Comparison of ENCODE assay signal across 8 cellular contexts in the genomic region with DNA sequence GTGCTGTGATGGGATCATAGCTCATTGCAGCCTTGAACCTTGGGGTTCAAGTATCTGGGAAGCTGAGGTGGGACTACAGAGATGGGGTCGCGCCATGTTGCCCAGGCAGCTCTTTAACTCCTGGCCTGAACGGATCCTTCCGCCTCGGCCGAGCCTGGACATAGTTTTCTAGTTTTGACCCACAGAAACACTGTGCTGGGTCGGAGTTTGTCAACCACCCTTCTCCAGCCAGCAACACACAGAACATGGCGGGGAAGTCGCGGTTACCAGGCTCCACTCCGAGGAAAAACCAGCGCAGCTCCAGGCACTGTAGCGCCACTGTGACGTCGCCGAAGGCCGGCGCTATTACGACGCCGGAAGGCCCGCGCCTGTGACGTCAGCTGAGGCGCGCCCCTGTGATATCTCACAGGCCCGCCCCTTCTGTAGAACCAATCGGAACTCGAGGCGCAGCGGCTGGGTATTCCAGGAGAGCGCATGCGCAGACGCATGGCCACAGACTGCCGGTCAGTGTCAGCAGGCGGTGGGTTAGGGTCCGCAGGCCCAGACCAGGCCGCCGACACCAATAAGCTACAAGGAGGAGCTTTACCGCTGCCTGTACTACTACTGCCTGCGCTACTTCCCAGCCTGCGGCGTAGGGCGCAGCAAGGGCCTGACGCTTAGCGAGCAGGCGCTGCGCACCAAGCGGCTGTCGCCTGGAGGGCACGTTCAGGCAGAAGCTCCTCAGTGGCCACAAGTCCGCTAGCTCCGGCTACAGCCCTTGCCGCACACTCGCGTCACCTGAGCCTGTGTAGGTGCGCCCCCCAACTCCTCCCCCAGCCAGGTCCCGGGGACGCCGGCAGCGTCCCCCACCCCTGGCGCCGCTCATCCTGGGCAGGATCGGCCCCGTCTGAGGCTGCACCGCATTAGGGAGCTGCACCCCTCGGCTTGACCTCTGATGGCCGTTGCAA.
DNase-seq lines count a peak whose midpoint lies in the region; ATAC-seq and TF ChIP-seq lines count a peak whose summit lies in the region.

No MANE protein-coding gene starts in this region.

- H3K27ac ChIP-seq in SK-N-SH (ENCODE audit: low read depth in 2 of 2, low read length in 1 of 2), result peak overlapping the region; percentile 84
- peak overlapping the region; percentile 79 to 89 (median 86) for H3K27ac ChIP-seq in thyroid gland

- no peaks in the 10 kb centered on the region for H3K9me2 ChIP-seq in SK-N-SH

- CTCF ChIA-PET in GM10248 (lab: Yijun Ruan, JAX), result interaction anchor here (0.6 to 1.3 kb wide), 6 partner anchors 13 to 379 kb away, joined by 3 to 4 read pairs (median 4); a partner anchor contains a TSS
- CTCF ChIA-PET in SK-N-SH (lab: Yijun Ruan, JAX), result interaction anchor here (0.6 to 1.4 kb wide), 3 partner anchors 12 to 1054 kb away, joined by 3 to 5 read pairs (median 3); no protein-coding TSS in a partner anchor

- no peaks in the 10 kb centered on the region for H4K20me1 ChIP-seq in SK-N-SH (ENCODE audit: insufficient read depth)

- peaks cover 7% of the 10 kb centered on the region for H3F3A ChIP-seq in SK-N-SH (replicated peaks; ENCODE audit: insufficient read depth)

- intact Hi-C loops in thyroid gland (cut with DNase I), result no loop called here

- H3K36me3 Mint-ChIP-seq in activated naive CD8-positive, alpha-beta T cell, result peaks cover 5% of the 10 kb centered on the region
- H3K36me3 Mint-ChIP-seq in glutamatergic neuron (ENCODE audit: unreplicated experiment) (no peaks in the 10 kb centered on the region), osteocyte (ENCODE audit: unreplicated experiment) (peaks cover 2% of the 10 kb centered on the region)

- peaks cover 26% of the 10 kb centered on the region for H3K4me1 Mint-ChIP-seq in activated naive CD8-positive, alpha-beta T cell (ENCODE audit: low read depth)
- H3K4me1 Mint-ChIP-seq in glutamatergic neuron (ENCODE audit: low read depth, unreplicated experiment), result peaks cover 9% of the 10 kb centered on the region
- H3K4me1 Mint-ChIP-seq in osteocyte (ENCODE audit: unreplicated experiment), result peaks cover 18% of the 10 kb centered on the region

- peak; percentile 35; the same call in 1 of the 2 replicates for TF ChIP-seq RAD21 in SK-N-SH (IDR thresholded peaks at IDR 0.05; ENCODE audit: low read length)

- H3K36me3 ChIP-seq in SK-N-SH (replicated peaks in 1 of 2; ENCODE audit: control insufficient read depth in 1 of 2, insufficient read depth in 2 of 2, low read length in 1 of 2) (no peaks in the 10 kb centered on the region), thyroid gland (no peaks in the 10 kb centered on the region)

- peak overlapping the region; percentile 99 for H2AFZ ChIP-seq in SK-N-SH (ENCODE audit: low read depth)

- H3K79me2 ChIP-seq in SK-N-SH (ENCODE audit: insufficient read depth), result peaks cover 7% of the 10 kb centered on the region

- no peak for TF ChIP-seq EP300 in SK-N-SH (IDR thresholded peaks at IDR 0.05; ENCODE audit: borderline replicate concordance in 1 of 2, low read depth in 1 of 2, low read length in 1 of 2)

- H3K9me3 ChIP-seq in SK-N-SH (no peaks in the 10 kb centered on the region), thyroid gland (no peaks in the 10 kb centered on the region)

- DNase-seq in GM10248 (ENCODE audit: extremely low spot score) (peak; percentile 98), NCI-H1048 (lab: John Stamatoyannopoulos, UW) (peak; percentile 81), SK-N-SH (peak; percentile 99), glutamatergic neuron (peak; percentile 99), osteocyte (ENCODE audit: extremely low spot score, unreplicated experiment) (peak; percentile 99), thyroid gland (peak; percentile 98)

- no peaks in the 10 kb centered on the region for H3K27me3 Mint-ChIP-seq in activated naive CD8-positive, alpha-beta T cell
- H3K27me3 Mint-ChIP-seq in glutamatergic neuron (ENCODE audit: unreplicated experiment) (peaks cover 10% of the 10 kb centered on the region), osteocyte (ENCODE audit: unreplicated experiment) (no peaks in the 10 kb centered on the region)

- H3K27ac Mint-ChIP-seq in activated naive CD8-positive, alpha-beta T cell, result peak overlapping the region; percentile 98
- H3K27ac Mint-ChIP-seq in glutamatergic neuron (ENCODE audit: unreplicated experiment), result peak overlapping the region; percentile 93
- peak overlapping the region; percentile 98 for H3K27ac Mint-ChIP-seq in osteocyte (ENCODE audit: unreplicated experiment)

- peak; percentile 94 for ATAC-seq in HG02571 (IDR thresholded peaks at IDR 0.05; ENCODE audit: unreplicated experiment)

- H3K27me3 ChIP-seq in SK-N-SH (ENCODE audit: insufficient read depth) (no peaks in the 10 kb centered on the region), thyroid gland (no peaks in the 10 kb centered on the region)

- H3K4me1 ChIP-seq in SK-N-SH (ENCODE audit: control insufficient read depth in 1 of 2, insufficient read depth in 2 of 2, low read depth in 1 of 2, low read length in 1 of 2) (peaks cover 0 to 8% of the 10 kb centered on the region in 2 experiments; a peak in 1 of 4 replicates), thyroid gland (peaks cover 4 to 15% of the 10 kb centered on the region in 2 donors)

- H3K4me2 ChIP-seq in SK-N-SH, result peak overlapping the region; percentile 100

- H3K4me3 ChIP-seq in SK-N-SH (ENCODE audit: low read depth in 2 of 2, low read length in 1 of 2), result peak overlapping the region; percentile 62 to 74
- H3K4me3 ChIP-seq in thyroid gland (replicated peaks in 1 of 3), result peak overlapping the region; percentile 56 to 76 (median 59)

- peak overlapping the region; percentile 94 for H3K4me3 Mint-ChIP-seq in activated naive CD8-positive, alpha-beta T cell
- H3K4me3 Mint-ChIP-seq in glutamatergic neuron (ENCODE audit: unreplicated experiment), result peak overlapping the region; percentile 95
- H3K4me3 Mint-ChIP-seq in osteocyte (ENCODE audit: unreplicated experiment), result peak overlapping the region; percentile 92

- peak overlapping the region; percentile 89 for H3K9ac ChIP-seq in SK-N-SH

- no peaks in the 10 kb centered on the region for H3K9me3 Mint-ChIP-seq in activated naive CD8-positive, alpha-beta T cell (ENCODE audit: low read depth)
- H3K9me3 Mint-ChIP-seq in glutamatergic neuron (ENCODE audit: unreplicated experiment), result peaks cover 8% of the 10 kb centered on the region
- H3K9me3 Mint-ChIP-seq in osteocyte (ENCODE audit: unreplicated experiment), result no peaks in the 10 kb centered on the region

- TF ChIP-seq POLR2A in thyroid gland (IDR thresholded peaks at IDR 0.05), result peak in 1 of 2 donors; percentile 97

- POLR2A ChIA-PET in GM10248 (lab: Yijun Ruan, JAX) (no interaction called here), SK-N-SH (lab: Yijun Ruan, JAX) (interaction anchor here (0.6 to 1.9 kb wide), 16 partner anchors 9 to 642 kb away, joined by 3 to 15 read pairs (median 3); a partner anchor contains a TSS)

- WGBS in SK-N-SH (ENCODE audit: low lambda C conversion rate), result 1% methylated on average over 34 of the region's 68 CpGs
- 0 to 2% methylated on average over 16 to 21 of the region's 68 CpGs for WGBS in thyroid gland, 2 donors

- TF ChIP-seq CTCF in GM10248 (IDR thresholded peaks at IDR 0.05; ENCODE audit: control extremely low read depth, extremely low read depth, low read depth, missing control alignments), result no peak
- TF ChIP-seq CTCF in SK-N-SH (IDR thresholded peaks at IDR 0.05), result peak; percentile 22; the same call in 1 of the 2 replicates
- no peak for TF ChIP-seq CTCF in glutamatergic neuron (IDR thresholded peaks at IDR 0.05; ENCODE audit: partially characterized antibody, unreplicated experiment)
- peak; percentile 19 for TF ChIP-seq CTCF in osteocyte (IDR thresholded peaks at IDR 0.05)
- peak in 4 of 6 experiments; percentile 21 to 36 (median 34) for TF ChIP-seq CTCF in thyroid gland (IDR thresholded peaks at IDR 0.05)

TF ChIP-seq in SK-N-SH, 30 proteins besides CTCF, POLR2A, EP300 and RAD21 (continues in another document):
- TF ChIP-seq FOXJ3 (CRISPR knock-in tag; IDR thresholded peaks at IDR 0.05), result no peak
- peak; percentile 65 for TF ChIP-seq CHD2 (IDR thresholded peaks at IDR 0.05; ENCODE audit: low read length, partially characterized antibody)
- TF ChIP-seq SIN3A (IDR thresholded peaks at IDR 0.05; ENCODE audit: borderline replicate concordance, low read depth, low read length), result peak; percentile 51; the same call in 1 of the 2 replicates
- peak; percentile 88 for TF ChIP-seq YY1 (IDR thresholded peaks at IDR 0.05; ENCODE audit: low read depth)
- no peak for TF ChIP-seq TCF12 (IDR thresholded peaks at IDR 0.05)
- no peak for TF ChIP-seq NFIC (IDR thresholded peaks at IDR 0.05; ENCODE audit: borderline replicate concordance)
- TF ChIP-seq, protein P1, sequence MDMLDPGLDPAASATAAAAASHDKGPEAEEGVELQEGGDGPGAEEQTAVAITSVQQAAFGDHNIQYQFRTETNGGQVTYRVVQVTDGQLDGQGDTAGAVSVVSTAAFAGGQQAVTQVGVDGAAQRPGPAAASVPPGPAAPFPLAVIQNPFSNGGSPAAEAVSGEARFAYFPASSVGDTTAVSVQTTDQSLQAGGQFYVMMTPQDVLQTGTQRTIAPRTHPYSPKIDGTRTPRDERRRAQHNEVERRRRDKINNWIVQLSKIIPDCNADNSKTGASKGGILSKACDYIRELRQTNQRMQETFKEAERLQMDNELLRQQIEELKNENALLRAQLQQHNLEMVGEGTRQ (IDR thresholded peaks at IDR 0.05; ENCODE audit: borderline replicate concordance, low read depth, low read length), result no peak
- TF ChIP-seq RXRA (IDR thresholded peaks at IDR 0.05; ENCODE audit: borderline replicate concordance, low read depth), result no peak
- TF ChIP-seq, protein P2, sequence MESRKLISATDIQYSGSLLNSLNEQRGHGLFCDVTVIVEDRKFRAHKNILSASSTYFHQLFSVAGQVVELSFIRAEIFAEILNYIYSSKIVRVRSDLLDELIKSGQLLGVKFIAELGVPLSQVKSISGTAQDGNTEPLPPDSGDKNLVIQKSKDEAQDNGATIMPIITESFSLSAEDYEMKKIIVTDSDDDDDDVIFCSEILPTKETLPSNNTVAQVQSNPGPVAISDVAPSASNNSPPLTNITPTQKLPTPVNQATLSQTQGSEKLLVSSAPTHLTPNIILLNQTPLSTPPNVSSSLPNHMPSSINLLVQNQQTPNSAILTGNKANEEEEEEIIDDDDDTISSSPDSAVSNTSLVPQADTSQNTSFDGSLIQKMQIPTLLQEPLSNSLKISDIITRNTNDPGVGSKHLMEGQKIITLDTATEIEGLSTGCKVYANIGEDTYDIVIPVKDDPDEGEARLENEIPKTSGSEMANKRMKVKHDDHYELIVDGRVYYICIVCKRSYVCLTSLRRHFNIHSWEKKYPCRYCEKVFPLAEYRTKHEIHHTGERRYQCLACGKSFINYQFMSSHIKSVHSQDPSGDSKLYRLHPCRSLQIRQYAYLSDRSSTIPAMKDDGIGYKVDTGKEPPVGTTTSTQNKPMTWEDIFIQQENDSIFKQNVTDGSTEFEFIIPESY (IDR thresholded peaks at IDR 0.05; ENCODE audit: borderline replicate concordance, low read depth), result no peak
- TF ChIP-seq GABPA (IDR thresholded peaks at IDR 0.05; ENCODE audit: low read depth), result peak; percentile 73
- TF ChIP-seq FOSL2 (IDR thresholded peaks at IDR 0.05; ENCODE audit: borderline replicate concordance, low read depth), result no peak; the same call in 1 of the 2 replicates

Comparison
In these comparisons a context has a peak if more than half of its experiments do, and no peak if none do; other contexts are left out.
1. Peak in every context shown above with its lines: DNase-seq, ATAC-seq, H3K4me3 ChIP-seq and H3K27ac ChIP-seq.
2. CTCF ChIP-seq: peak in SK-N-SH (single experiment), osteocyte (single experiment) and thyroid gland (4 of 6); none in GM10248 (single experiment) and glutamatergic neuron (single experiment).